ENCODE assay signal across 22 cellular contexts in the genomic region with DNA sequence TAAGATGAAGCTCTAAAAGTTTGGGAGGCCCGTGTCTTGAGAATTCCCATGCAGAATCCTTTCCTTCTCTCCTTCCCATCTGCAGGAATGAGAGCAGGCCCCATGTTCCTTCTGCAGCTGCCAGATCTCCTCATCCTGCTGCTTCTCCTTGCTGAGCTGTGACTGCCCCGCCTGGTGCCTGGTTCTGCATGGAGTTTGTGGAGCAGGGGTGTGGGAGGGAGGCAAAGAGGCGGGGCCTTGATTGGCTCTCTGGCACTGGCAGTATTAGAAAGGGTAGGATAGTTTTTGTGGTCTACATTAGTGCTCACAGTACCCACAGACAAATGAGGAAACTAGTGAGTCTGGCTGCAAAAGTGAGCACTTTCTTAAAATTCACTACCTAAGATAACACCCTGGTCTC.
DNase-seq lines count a peak whose midpoint lies in the region; ATAC-seq and TF ChIP-seq lines count a peak whose summit lies in the region.
"Had no signal": no experiment of that assay in that cellular context is flagged by ENCODE, and none has a peak within 500 bp of the region (broad histone marks: within the 10 kb centered on the region; RNA-seq: fewer than 3 reads in every experiment).

No MANE protein-coding gene starts in this region.

- no peak overlapping the region for H2AFZ ChIP-seq in GM23248
- peak overlapping the region; percentile 63 for H2AFZ ChIP-seq in neural progenitor cell (replicated peaks)

- H4K20me1 ChIP-seq in GM23248 (ENCODE audit: insufficient read depth) = no peaks in the 10 kb centered on the region
- no peaks in the 10 kb centered on the region for H4K20me1 ChIP-seq in neural progenitor cell (ENCODE audit: low read depth)

- H3K27me3 ChIP-seq in GM23248 (replicated peaks; ENCODE audit: insufficient read depth) (no peaks in the 10 kb centered on the region), neural progenitor cell (no peaks in the 10 kb centered on the region)
- H3K27me3 ChIP-seq: brain microvascular endothelial cell had no signal

- no peak overlapping the region for H3K4me2 ChIP-seq in GM23248 (ENCODE audit: unreplicated experiment)
- no peak overlapping the region for H3K4me2 ChIP-seq in neural progenitor cell

- H3K9me2 ChIP-seq in GM23248 (ENCODE audit: insufficient read depth) = no peaks in the 10 kb centered on the region

- H3K4me1 ChIP-seq in GM23248 (ENCODE audit: insufficient read depth) = peaks cover 38% of the 10 kb centered on the region
- no peaks in the 10 kb centered on the region for H3K4me1 ChIP-seq in neural progenitor cell

- H3F3A ChIP-seq in GM23248 (ENCODE audit: insufficient read depth) (peaks cover 14% of the 10 kb centered on the region; the same call in 1 of the 2 replicates), neural progenitor cell (ENCODE audit: low read depth) (no peaks in the 10 kb centered on the region)

- in situ Hi-C loops in GM23248 (cut with MboI) = no loop called here

- no peak overlapping the region for H3K27ac Mint-ChIP-seq in neural progenitor cell
- H3K27ac Mint-ChIP-seq: activated naive CD8-positive, alpha-beta T cell treated with anti-CD3 and anti-CD28 coated beads, Interleukin-2, amount 50 U/mL, for 24 hours; activated T-helper 2 cell treated with anti-CD3 and anti-CD28 coated beads, Interferon-gamma antibody, Interleukin-2, Interleukin-4, amounts not matched to agents 10 μg/mL and 5 μg/mL and 100 μg/mL, durations not matched to agents 14 hours and 24 hours and 36 hours; T-helper 2 cell treated with Interferon-gamma antibody and Interleukin-4, amounts not matched to agents 5 μg/mL and 100 μg/mL, for 36 hours had no signal

- H3K9me3 Mint-ChIP-seq in neural progenitor cell = no peaks in the 10 kb centered on the region
- H3K9me3 Mint-ChIP-seq: activated naive CD8-positive, alpha-beta T cell treated with anti-CD3 and anti-CD28 coated beads, Interleukin-2, amount 50 U/mL, for 24 hours; activated T-helper 2 cell treated with anti-CD3 and anti-CD28 coated beads, Interferon-gamma antibody, Interleukin-2, Interleukin-4, amounts not matched to agents 10 μg/mL and 5 μg/mL and 100 μg/mL, durations not matched to agents 14 hours and 24 hours and 36 hours; T-helper 2 cell treated with Interferon-gamma antibody and Interleukin-4, amounts not matched to agents 5 μg/mL and 100 μg/mL, for 36 hours had no signal

- H3K9ac ChIP-seq in GM23248 (no peak overlapping the region), neural progenitor cell (no peak overlapping the region)

- no peak for TF ChIP-seq CTCF in neural progenitor cell (IDR thresholded peaks at IDR 0.05)

- no peaks in the 10 kb centered on the region for H3K4me1 Mint-ChIP-seq in neural progenitor cell

- no peak for ATAC-seq in left lobe of liver
- ATAC-seq: activated naive CD8-positive, alpha-beta T cell treated with anti-CD3 and anti-CD28 coated beads, Interleukin-2, amount 50 U/mL, for 24 hours; Panc1; sciatic nerve had no signal

- H3K36me3 Mint-ChIP-seq in neural progenitor cell = no peaks in the 10 kb centered on the region
- H3K36me3 Mint-ChIP-seq: CD14-positive monocyte had no signal

- H3K27me3 Mint-ChIP-seq in neural progenitor cell (ENCODE audit: insufficient read depth, low read depth) = peaks cover 3% of the 10 kb centered on the region
- H3K27me3 Mint-ChIP-seq: activated naive CD8-positive, alpha-beta T cell treated with anti-CD3 and anti-CD28 coated beads, Interleukin-2, amount 50 U/mL, for 24 hours had no signal

- H3K27ac ChIP-seq in GM23248 (peak overlapping the region; percentile 60; the same call in 1 of the 2 replicates), cingulate gyrus (ENCODE audit: low read depth, low read length) (peak overlapping the region; percentile 54), neural progenitor cell (no peak overlapping the region)
- H3K27ac ChIP-seq: brain microvascular endothelial cell, thoracic aorta had no signal

- H3K79me2 ChIP-seq in GM23248 (ENCODE audit: insufficient read depth) (no peaks in the 10 kb centered on the region), neural progenitor cell (ENCODE audit: low read depth) (no peaks in the 10 kb centered on the region)

- H3K36me3 ChIP-seq in GM23248 (ENCODE audit: low read depth) (no peaks in the 10 kb centered on the region), neural progenitor cell (no peaks in the 10 kb centered on the region)
- H3K36me3 ChIP-seq: brain microvascular endothelial cell, thoracic aorta had no signal

- H3K4me3 ChIP-seq in GM23248 = no peak overlapping the region
- no peak overlapping the region for H3K4me3 ChIP-seq in neural progenitor cell
- H3K4me3 ChIP-seq: lung, thoracic aorta had no signal

- no peak overlapping the region for H3K4me3 Mint-ChIP-seq in neural progenitor cell
- H3K4me3 Mint-ChIP-seq: activated naive CD8-positive, alpha-beta T cell treated with anti-CD3 and anti-CD28 coated beads, Interleukin-2, amount 50 U/mL, for 24 hours; CD14-positive monocyte; T-helper 2 cell treated with Interferon-gamma antibody and Interleukin-4, amounts not matched to agents 5 μg/mL and 100 μg/mL, for 36 hours had no signal

- H3K9me3 ChIP-seq in GM23248 (ENCODE audit: low read depth) (no peaks in the 10 kb centered on the region), neural progenitor cell (ENCODE audit: low read depth) (no peaks in the 10 kb centered on the region)
- H3K9me3 ChIP-seq: thoracic aorta had no signal

- DNase-seq in GM23248 = peak; percentile 32
- peak; percentile 65 for DNase-seq in OCI-M1 (lab: John Stamatoyannopoulos, UW)
- DNase-seq in neural progenitor cell (ENCODE audit: low spot score) = no peak
- no peak for DNase-seq in NAMALWA (ENCODE audit: low spot score)
- DNase-seq in left lobe of liver (ENCODE audit: low spot score) = no peak
- DNase-seq in NCI-H2029 (lab: John Stamatoyannopoulos, UW) = no peak
- no peak for DNase-seq in cerebellum (ENCODE audit: low spot score)
- DNase-seq: activated naive CD8-positive, alpha-beta T cell treated with anti-CD3 and anti-CD28 coated beads, Interleukin-2, amount 50 U/mL, for 24 hours; cortex of kidney; DMS153; GOT3; KG1; NCI-H1092 treated with DMSO at 0.1 percent for 48 hours had no signal

- WGBS in GM23248 (ENCODE audit: low coverage in 1 of 2, low lambda C conversion rate in 2 of 2, missing lambda C conversion rate in 2 of 2), 2 experiments = 79 to 82% methylated on average over 3 of the region's 3 CpGs

Comparison
In these comparisons a context has a peak if more than half of its experiments do, and no peak if none do; other contexts are left out.
1. DNase-seq: peak in GM23248 (single experiment) and OCI-M1 (single experiment); none in neural progenitor cell (single experiment), NAMALWA (single experiment), left lobe of liver (single experiment), NCI-H2029 (single experiment) and cerebellum (single experiment).